ENCODE assay signal across 15 cellular contexts in the genomic region with DNA sequence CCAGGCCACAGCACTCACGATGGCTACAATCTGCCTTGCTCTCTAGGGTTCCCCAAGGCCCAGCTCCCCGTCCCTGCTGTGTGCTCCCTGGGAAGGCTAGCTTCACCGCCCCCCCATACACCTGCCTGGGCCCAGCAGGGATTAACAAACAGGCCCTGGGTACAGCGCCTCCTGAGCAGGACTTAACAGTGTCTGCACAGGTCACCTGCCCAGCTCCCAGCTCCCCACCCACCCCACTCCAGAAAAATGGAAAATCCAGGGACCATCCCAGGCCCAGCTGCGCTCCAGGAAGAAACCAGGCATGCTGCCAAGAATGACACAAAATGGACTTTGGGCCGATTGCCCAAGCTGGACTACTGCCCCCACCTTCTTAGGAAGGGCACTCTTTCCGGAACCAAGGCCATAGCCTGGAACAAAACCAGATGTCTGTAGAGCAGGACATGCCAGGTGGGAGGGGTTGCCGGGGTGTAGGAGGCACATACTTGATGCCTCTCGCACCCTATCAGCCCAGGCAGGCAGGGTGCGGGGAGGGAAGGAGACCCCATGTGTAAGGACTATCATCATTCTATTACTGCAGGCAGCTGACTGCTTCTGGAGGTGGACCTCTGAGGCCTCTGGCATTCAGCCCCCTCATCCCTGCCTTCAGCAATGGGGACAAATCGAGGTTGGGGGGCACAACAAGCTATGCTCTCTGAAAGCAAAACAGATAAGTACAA.
A peak's percentile ranks its signal among the peaks of the same experiment; 100 is the strongest.
DNase-seq lines count a peak whose midpoint lies in the region; ATAC-seq and TF ChIP-seq lines count a peak whose summit lies in the region.
"Had no signal": no experiment of that assay in that cellular context is flagged by ENCODE, and none has a peak within 500 bp of the region (broad histone marks: within the 10 kb centered on the region; RNA-seq: fewer than 3 reads in every experiment).

No MANE protein-coding gene starts in this region.

- TF ChIP-seq CTCF in CD14-positive monocyte (IDR thresholded peaks at IDR 0.05) = no peak
- TF ChIP-seq CTCF in fibroblast of lung (conservative IDR thresholded peaks at IDR 0.05 in 1 of 2, IDR thresholded peaks at IDR 0.05 in 1 of 2; ENCODE audit: low read depth in 1 of 2, low read length in 2 of 2) = no peak

- peak overlapping the region; percentile 63 for H2AK5ac ChIP-seq in neuronal stem cell (ENCODE audit: low read depth, low read length)

- H3K9me3 Mint-ChIP-seq in CD14-positive monocyte = no peaks in the 10 kb centered on the region
- no peaks in the 10 kb centered on the region for H3K9me3 Mint-ChIP-seq in naive thymus-derived CD8-positive, alpha-beta T cell
- H3K9me3 Mint-ChIP-seq: activated naive CD4-positive, alpha-beta T cell treated with anti-CD3 and anti-CD28 coated beads, Interleukin-2, amount 50 U/mL, for 72 hours had no signal

- H2BK15ac ChIP-seq in neuronal stem cell (ENCODE audit: low read length) = no peak overlapping the region

- no peaks in the 10 kb centered on the region for H3K79me2 ChIP-seq in fibroblast of lung (ENCODE audit: control insufficient read depth, insufficient read depth, low read length)

- no peak overlapping the region for H2BK12ac ChIP-seq in neuronal stem cell (ENCODE audit: low read length)

- H3K79me1 ChIP-seq in neuronal stem cell (ENCODE audit: low read depth, low read length) = no peaks in the 10 kb centered on the region

- no peaks in the 10 kb centered on the region for H4K20me1 ChIP-seq in fibroblast of lung (ENCODE audit: control insufficient read depth, extremely low read depth, insufficient read depth, low read length)

- no CpG with 5 or more reads among the region's 11 CpGs for WGBS in neuronal stem cell (ENCODE audit: extremely low coverage in 2 of 2, insufficient read length in 2 of 2, insufficient replicate concordance in 1 of 2), 2 donors

- H3K23ac ChIP-seq in neuronal stem cell (ENCODE audit: low read depth, low read length, poor library complexity) = no peak overlapping the region

- no peak for ATAC-seq in naive thymus-derived CD8-positive, alpha-beta T cell
- no peak for ATAC-seq in GM19455 (IDR thresholded peaks at IDR 0.05; ENCODE audit: unreplicated experiment)
- ATAC-seq: activated naive CD4-positive, alpha-beta T cell treated with anti-CD3 and anti-CD28 coated beads, Interleukin-2, amount 50 U/mL, for 72 hours had no signal

- H3K27ac Mint-ChIP-seq in CD14-positive monocyte = no peak overlapping the region
- no peak overlapping the region for H3K27ac Mint-ChIP-seq in naive thymus-derived CD8-positive, alpha-beta T cell
- H3K27ac Mint-ChIP-seq: activated naive CD4-positive, alpha-beta T cell treated with anti-CD3 and anti-CD28 coated beads, Interleukin-2, amount 50 U/mL, for 72 hours had no signal

- H3K4me1 ChIP-seq in fibroblast of lung (ENCODE audit: control insufficient read depth, extremely low read depth, insufficient read depth, low read length) = peaks cover 6% of the 10 kb centered on the region
- no peaks in the 10 kb centered on the region for H3K4me1 ChIP-seq in neuronal stem cell (ENCODE audit: control insufficient read depth in 2 of 2, insufficient read depth in 1 of 2, low read depth in 1 of 2, low read length in 2 of 2)

- no peak overlapping the region for H2AFZ ChIP-seq in fibroblast of lung (ENCODE audit: low read length)
- no peak overlapping the region for H2AFZ ChIP-seq in neuronal stem cell (ENCODE audit: low read length)

- intact Hi-C loops in CD14-positive monocyte (cut with micrococcal nuclease) = no loop called here

- no peak overlapping the region for H2BK120ac ChIP-seq in neuronal stem cell (ENCODE audit: low read depth, low read length)

- H3K4me3 ChIP-seq in fibroblast of lung (replicated peaks in 1 of 4; ENCODE audit: control extremely low read depth in 1 of 4, insufficient read depth in 1 of 4, low read depth in 3 of 4, low read length in 4 of 4) (no peak overlapping the region), neuronal stem cell (ENCODE audit: low read length in 2 of 2) (no peak overlapping the region)
- H3K4me3 ChIP-seq: tibial artery had no signal

- no peak overlapping the region for H3K18ac ChIP-seq in neuronal stem cell (ENCODE audit: low read length)

- peaks cover 5% of the 10 kb centered on the region for H3K4me1 Mint-ChIP-seq in CD14-positive monocyte
- peaks cover 8 to 37% (median 10%) of the 10 kb centered on the region in 4 donors for H3K4me1 Mint-ChIP-seq in naive thymus-derived CD8-positive, alpha-beta T cell

- H3K14ac ChIP-seq in neuronal stem cell (ENCODE audit: low read length) = no peak overlapping the region

- H3K27me3 ChIP-seq in fibroblast of lung (ENCODE audit: control insufficient read depth, insufficient read depth, low read length) (no peaks in the 10 kb centered on the region), neuronal stem cell (ENCODE audit: control insufficient read depth in 3 of 3, insufficient read depth in 3 of 3, low read depth in 1 of 3, low read length in 3 of 3) (peaks cover 0 to 48% (median 0%) of the 10 kb centered on the region in 3 experiments)
- H3K27me3 ChIP-seq: tibial artery had no signal

- no peak overlapping the region for H2BK5ac ChIP-seq in neuronal stem cell (ENCODE audit: low read length)

- H3K36me3 ChIP-seq in fibroblast of lung (ENCODE audit: control insufficient read depth, insufficient read depth, low read length) (no peaks in the 10 kb centered on the region), neuronal stem cell (replicated peaks in 1 of 2; ENCODE audit: control insufficient read depth in 2 of 2, insufficient read depth in 2 of 2, low read length in 2 of 2) (no peaks in the 10 kb centered on the region)
- H3K36me3 ChIP-seq: tibial artery had no signal

- H3K27me3 Mint-ChIP-seq in CD14-positive monocyte (ENCODE audit: low read depth in 3 of 3) = peaks cover 0 to 8% (median 6%) of the 10 kb centered on the region in 3 donors
- H3K27me3 Mint-ChIP-seq in naive thymus-derived CD8-positive, alpha-beta T cell = peaks cover 9 to 30% (median 22%) of the 10 kb centered on the region in 5 donors

- no peaks in the 10 kb centered on the region for H3K9me3 ChIP-seq in fibroblast of lung (ENCODE audit: control insufficient read depth, insufficient read depth, low read depth, low read length)
- no peaks in the 10 kb centered on the region for H3K9me3 ChIP-seq in neuronal stem cell (replicated peaks in 1 of 2; ENCODE audit: control insufficient read depth in 2 of 2, insufficient read depth in 1 of 2, low read depth in 1 of 2, low read length in 2 of 2)
- H3K9me3 ChIP-seq: tibial artery had no signal

- H3K27ac ChIP-seq in fibroblast of lung (ENCODE audit: insufficient read depth, low read length) (no peak overlapping the region), neuronal stem cell (replicated peaks; ENCODE audit: low read length) (no peak overlapping the region)
- H3K27ac ChIP-seq: tibial artery had no signal

- H3K36me3 Mint-ChIP-seq in CD14-positive monocyte = no peaks in the 10 kb centered on the region
- peaks cover 0 to 2% (median 0%) of the 10 kb centered on the region in 3 donors for H3K36me3 Mint-ChIP-seq in naive thymus-derived CD8-positive, alpha-beta T cell
- H3K36me3 Mint-ChIP-seq: activated naive CD4-positive, alpha-beta T cell treated with anti-CD3 and anti-CD28 coated beads, Interleukin-2, amount 50 U/mL, for 72 hours had no signal

- POLR2A ChIA-PET in naive thymus-derived CD8-positive, alpha-beta T cell (lab: Charles Lee) = no interaction called here

- no peak overlapping the region for H4K91ac ChIP-seq in neuronal stem cell (ENCODE audit: low read depth, low read length, poor library complexity)

- no peak overlapping the region for H3K4ac ChIP-seq in neuronal stem cell (ENCODE audit: low read length)

- DNase-seq in CD14-positive monocyte (ENCODE audit: low spot score) = peak; percentile 17
- DNase-seq in NCI-H146 treated with DMSO at 0.1 percent for 48 hours (lab: John Stamatoyannopoulos, UW; ENCODE audit: unreplicated experiment) = peak; percentile 15
- DNase-seq in fibroblast of lung (ENCODE audit: low read depth in 2 of 2) = peak; percentile 41 to 84
- no peak for DNase-seq in neuronal stem cell (ENCODE audit: low spot score)
- no peak for DNase-seq in NCI-H187 (lab: John Stamatoyannopoulos, UW)
- DNase-seq in naive thymus-derived CD8-positive, alpha-beta T cell = no peak
- no peak for DNase-seq in NCI-H82 treated with DMSO at 0.1 percent for 48 hours (lab: John Stamatoyannopoulos, UW; ENCODE audit: unreplicated experiment)
- DNase-seq: activated CD4-positive, CD25-positive, alpha-beta regulatory T cell; central memory CD4-positive, alpha-beta T cell; NCI-H2171 treated with DMSO at 0.1 percent for 48 hours; posterior cingulate gyrus; SW 1271; tibial artery had no signal

- H3K4me2 ChIP-seq in fibroblast of lung (ENCODE audit: extremely low read depth, insufficient read depth, low read length) = no peak overlapping the region
- H3K4me2 ChIP-seq in neuronal stem cell (ENCODE audit: insufficient read depth, low read length, poor library complexity, severe bottlenecking) = no peak overlapping the region

- H3K9ac ChIP-seq in fibroblast of lung (ENCODE audit: insufficient read depth, low read length) (no peak overlapping the region), neuronal stem cell (ENCODE audit: low read depth, low read length, poor library complexity) (no peak overlapping the region)

- H3K4me3 Mint-ChIP-seq in CD14-positive monocyte = no peak overlapping the region
- no peak overlapping the region for H3K4me3 Mint-ChIP-seq in naive thymus-derived CD8-positive, alpha-beta T cell

- no peak overlapping the region for H4K8ac ChIP-seq in neuronal stem cell (ENCODE audit: low read depth, low read length)

Comparison
In these comparisons a context has a peak if more than half of its experiments do, and no peak if none do; other contexts are left out.
1. DNase-seq: peak in CD14-positive monocyte (single experiment), NCI-H146 treated with DMSO at 0.1 percent for 48 hours (single experiment) and fibroblast of lung (2 of 2); none in neuronal stem cell (single experiment), NCI-H187 (0 of 2), naive thymus-derived CD8-positive, alpha-beta T cell (0 of 10) and NCI-H82 treated with DMSO at 0.1 percent for 48 hours (single experiment).